In the genomic region with DNA sequence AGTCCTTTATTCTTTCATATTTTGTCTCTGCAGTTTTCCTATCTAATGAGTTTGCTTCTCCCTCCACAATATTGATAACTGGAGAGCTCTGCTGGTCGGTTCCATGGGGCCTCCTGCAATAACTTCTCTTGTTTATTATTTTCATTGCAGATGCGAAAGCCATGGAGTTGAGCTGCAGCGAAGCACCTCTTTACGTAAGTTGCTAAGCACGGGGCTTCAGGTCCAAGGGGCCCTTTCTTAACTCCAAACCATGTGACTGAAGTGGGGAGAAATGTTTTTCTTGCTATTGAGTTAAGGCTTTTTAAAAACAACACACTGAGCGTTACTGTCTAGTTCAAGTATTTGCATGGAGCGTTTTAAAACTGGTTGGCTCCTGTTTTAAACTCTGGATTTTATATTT, we compare ENCODE assay signal across 40 cellular contexts. TPM values are rescaled to one million over a fixed set of nuclear protein-coding genes. Genes with fewer than 3 reads are reported as not detected.
"Had no signal": no experiment of that assay in that cellular context is flagged by ENCODE, and none has a peak within 500 bp of the region (broad histone marks: within the 10 kb centered on the region; RNA-seq: fewer than 3 reads in every experiment).

No MANE protein-coding gene starts in this region.

- H3K36me3 Mint-ChIP-seq: activated naive CD4-positive, alpha-beta T cell treated with anti-CD3 and anti-CD28 coated beads, Interleukin-2, amount 10 ng/mL, durations not matched to agents 7 days and 5 days; activated naive CD4-positive, alpha-beta T cell treated with anti-CD3 and anti-CD28 coated beads, Interleukin-2, amount 50 U/mL, for 24 hours; activated naive CD4-positive, alpha-beta T cell treated with anti-CD3 and anti-CD28 coated beads, Interleukin-2, amount 50 U/mL, for 72 hours; activated naive CD8-positive, alpha-beta T cell; activated naive CD8-positive, alpha-beta T cell treated with anti-CD3 and anti-CD28 coated beads for 36 hours; activated naive CD8-positive, alpha-beta T cell treated with anti-CD3 and anti-CD28 coated beads, Interleukin-2, amount 10 ng/mL, durations not matched to agents 7 days and 5 days; brain had no signal

- H3K27ac ChIP-seq: adrenal gland, ascending aorta, body of pancreas, brain microvascular endothelial cell, breast epithelium, cardiac muscle cell had no signal

- DNase-seq: activated effector memory CD4-positive, alpha-beta T cell treated with anti-CD3 and anti-CD28 coated beads, Interleukin-2, amount 50 U/mL, for 16 hours; activated effector memory CD4-positive, alpha-beta T cell treated with Interleukin-2 at 50 U/mL for 16 hours; activated gamma-delta T cell; activated gamma-delta T cell treated with Interleukin-2 at 50 U/mL for 16 hours; activated naive CD4-positive, alpha-beta T cell; activated naive CD4-positive, alpha-beta T cell treated with anti-CD3 and anti-CD28 coated beads for 36 hours; activated naive CD4-positive, alpha-beta T cell treated with anti-CD3 and anti-CD28 coated beads, Interleukin-2, amount 10 ng/mL, durations not matched to agents 7 days and 5 days; activated naive CD4-positive, alpha-beta T cell treated with anti-CD3 and anti-CD28 coated beads, Interleukin-2, amount 50 U/mL, for 16 hours; activated naive CD4-positive, alpha-beta T cell treated with Interleukin-2 at 50 U/mL for 16 hours; activated naive CD8-positive, alpha-beta T cell treated with anti-CD3 and anti-CD28 coated beads for 36 hours; activated naive CD8-positive, alpha-beta T cell treated with anti-CD3 and anti-CD28 coated beads, Interleukin-2, amount 10 ng/mL, durations not matched to agents 7 days and 5 days; activated naive CD8-positive, alpha-beta T cell treated with anti-CD3 and anti-CD28 coated beads, Interleukin-2, amount 50 U/mL, for 24 hours; activated T-cell treated with anti-CD3 and anti-CD28 coated beads, Interleukin-2, amount 50 U/mL, for 1 hour; activated T-cell treated with anti-CD3 and anti-CD28 coated beads, Interleukin-2, amount 50 U/mL, for 24 hours; activated T-cell treated with anti-CD3 and anti-CD28 coated beads, Interleukin-2, amount 50 U/mL, for 4 hours; activated T-cell treated with anti-CD3 and anti-CD28 coated beads, Interleukin-2, amount 50 U/mL, for 48 hours; activated T-cell treated with anti-CD3 and anti-CD28 coated beads, Interleukin-2, amount 50 U/mL, for 72 hours; adrenal gland; amniotic stem cell; amygdala; anterior cingulate cortex; aorta; body of pancreas; brain microvascular endothelial cell; caudate nucleus; central memory CD4-positive, alpha-beta T cell; cerebellar nuclear complex had no signal

- H3K27me3 ChIP-seq: adrenal gland, ascending aorta, body of pancreas, brain microvascular endothelial cell, breast epithelium, cardiac muscle cell had no signal

- ATAC-seq: activated naive CD4-positive, alpha-beta T cell treated with anti-CD3 and anti-CD28 coated beads, Interleukin-2, amount 50 U/mL, for 72 hours; activated naive CD8-positive, alpha-beta T cell treated with anti-CD3 and anti-CD28 coated beads, Interleukin-2, amount 50 U/mL, for 24 hours; activated T-cell treated with anti-CD3 and anti-CD28 coated beads, Interleukin-2, amount 50 U/mL, for 4 hours; activated T-cell treated with anti-CD3 and anti-CD28 coated beads, Interleukin-2, amount 50 U/mL, for 72 hours; activated T-helper 17 cell treated with anti-CD3 and anti-CD28 coated beads, Interleukin-2, amount 50 U/mL, for 72 hours; body of pancreas had no signal

- FAIRE-seq: astrocyte, bronchial epithelial cell had no signal

- H3K4me3 Mint-ChIP-seq: activated naive CD4-positive, alpha-beta T cell treated with anti-CD3 and anti-CD28 coated beads for 36 hours; activated naive CD4-positive, alpha-beta T cell treated with anti-CD3 and anti-CD28 coated beads, Interleukin-2, amount 10 ng/mL, durations not matched to agents 7 days and 5 days; activated naive CD4-positive, alpha-beta T cell treated with anti-CD3 and anti-CD28 coated beads, Interleukin-2, amount 50 U/mL, for 24 hours; activated naive CD8-positive, alpha-beta T cell; activated naive CD8-positive, alpha-beta T cell treated with anti-CD3 and anti-CD28 coated beads for 36 hours; activated naive CD8-positive, alpha-beta T cell treated with anti-CD3 and anti-CD28 coated beads, Interleukin-2, amount 10 ng/mL, durations not matched to agents 7 days and 5 days; activated naive CD8-positive, alpha-beta T cell treated with anti-CD3 and anti-CD28 coated beads, Interleukin-2, amount 50 U/mL, for 24 hours; activated T-cell treated with anti-CD3 and anti-CD28 coated beads, Interleukin-2, amount 50 U/mL, for 24 hours; activated T-cell treated with anti-CD3 and anti-CD28 coated beads, Interleukin-2, amount 50 U/mL, for 4 hours; activated T-cell treated with anti-CD3 and anti-CD28 coated beads, Interleukin-2, amount 50 U/mL, for 72 hours; activated T-helper 1 cell treated with anti-CD3 and anti-CD28 coated beads, Interleukin-12 subunit alpha, Interleukin-12 subunit beta, Interleukin-2, Interleukin-4 antibody, amounts not matched to agents 30 ng/mL and 10 ng/mL and 1 ng/mL, durations not matched to agents 14 hours and 24 hours and 36 hours; activated T-helper 17 cell treated with anti-CD3 and anti-CD28 coated beads, Interleukin-2, amount 50 U/mL, for 72 hours; brain; central memory CD8-positive, alpha-beta T cell had no signal

- H3K27me3 Mint-ChIP-seq: activated naive CD8-positive, alpha-beta T cell treated with anti-CD3 and anti-CD28 coated beads for 36 hours; activated naive CD8-positive, alpha-beta T cell treated with anti-CD3 and anti-CD28 coated beads, Interleukin-2, amount 50 U/mL, for 24 hours; activated T-cell treated with anti-CD3 and anti-CD28 coated beads, Interleukin-2, amount 50 U/mL, for 24 hours; brain; central memory CD8-positive, alpha-beta T cell had no signal

- H3K4me1 ChIP-seq: adrenal gland, body of pancreas, breast epithelium had no signal

- H3K4me3 ChIP-seq: adrenal gland, ascending aorta, body of pancreas, breast epithelium, cardiac muscle cell had no signal

- H3K9me3 ChIP-seq: adrenal gland, ascending aorta, body of pancreas, breast epithelium had no signal

- H3K27ac Mint-ChIP-seq: activated naive CD4-positive, alpha-beta T cell treated with anti-CD3 and anti-CD28 coated beads for 36 hours; activated naive CD4-positive, alpha-beta T cell treated with anti-CD3 and anti-CD28 coated beads, Interleukin-2, amount 10 ng/mL, durations not matched to agents 7 days and 5 days; activated naive CD4-positive, alpha-beta T cell treated with anti-CD3 and anti-CD28 coated beads, Interleukin-2, amount 50 U/mL, for 24 hours; activated naive CD4-positive, alpha-beta T cell treated with anti-CD3 and anti-CD28 coated beads, Interleukin-2, amount 50 U/mL, for 72 hours; activated naive CD8-positive, alpha-beta T cell; activated naive CD8-positive, alpha-beta T cell treated with anti-CD3 and anti-CD28 coated beads for 36 hours; activated naive CD8-positive, alpha-beta T cell treated with anti-CD3 and anti-CD28 coated beads, Interleukin-2, amount 10 ng/mL, durations not matched to agents 7 days and 5 days; activated naive CD8-positive, alpha-beta T cell treated with anti-CD3 and anti-CD28 coated beads, Interleukin-2, amount 50 U/mL, for 24 hours; activated T-cell treated with anti-CD3 and anti-CD28 coated beads, Interleukin-2, amount 50 U/mL, for 24 hours; activated T-cell treated with anti-CD3 and anti-CD28 coated beads, Interleukin-2, amount 50 U/mL, for 72 hours; activated T-helper 1 cell treated with anti-CD3 and anti-CD28 coated beads, Interleukin-12 subunit alpha, Interleukin-12 subunit beta, Interleukin-2, Interleukin-4 antibody, amounts not matched to agents 30 ng/mL and 10 ng/mL and 1 ng/mL, durations not matched to agents 14 hours and 24 hours and 36 hours; activated T-helper 17 cell treated with anti-CD3 and anti-CD28 coated beads, Interleukin-2, amount 50 U/mL, for 72 hours; activated T-helper 2 cell treated with anti-CD3 and anti-CD28 coated beads, Interferon-gamma antibody, Interleukin-2, Interleukin-4, amounts not matched to agents 10 μg/mL and 5 μg/mL and 100 μg/mL, durations not matched to agents 14 hours and 24 hours and 36 hours; brain had no signal

- H3K9me3 Mint-ChIP-seq: activated naive CD4-positive, alpha-beta T cell treated with anti-CD3 and anti-CD28 coated beads for 36 hours; activated naive CD4-positive, alpha-beta T cell treated with anti-CD3 and anti-CD28 coated beads, Interleukin-2, amount 10 ng/mL, durations not matched to agents 7 days and 5 days; activated naive CD4-positive, alpha-beta T cell treated with anti-CD3 and anti-CD28 coated beads, Interleukin-2, amount 50 U/mL, for 24 hours; activated naive CD4-positive, alpha-beta T cell treated with anti-CD3 and anti-CD28 coated beads, Interleukin-2, amount 50 U/mL, for 72 hours; activated naive CD8-positive, alpha-beta T cell treated with anti-CD3 and anti-CD28 coated beads for 36 hours; activated naive CD8-positive, alpha-beta T cell treated with anti-CD3 and anti-CD28 coated beads, Interleukin-2, amount 10 ng/mL, durations not matched to agents 7 days and 5 days; activated naive CD8-positive, alpha-beta T cell treated with anti-CD3 and anti-CD28 coated beads, Interleukin-2, amount 50 U/mL, for 24 hours; activated T-cell treated with anti-CD3 and anti-CD28 coated beads, Interleukin-2, amount 50 U/mL, for 24 hours; activated T-cell treated with anti-CD3 and anti-CD28 coated beads, Interleukin-2, amount 50 U/mL, for 4 hours; activated T-cell treated with anti-CD3 and anti-CD28 coated beads, Interleukin-2, amount 50 U/mL, for 72 hours; activated T-helper 1 cell treated with anti-CD3 and anti-CD28 coated beads, Interleukin-12 subunit alpha, Interleukin-12 subunit beta, Interleukin-2, Interleukin-4 antibody, amounts not matched to agents 30 ng/mL and 10 ng/mL and 1 ng/mL, durations not matched to agents 14 hours and 24 hours and 36 hours; activated T-helper 17 cell treated with anti-CD3 and anti-CD28 coated beads, Interleukin-2, amount 50 U/mL, for 72 hours; activated T-helper 2 cell treated with anti-CD3 and anti-CD28 coated beads, Interferon-gamma antibody, Interleukin-2, Interleukin-4, amounts not matched to agents 10 μg/mL and 5 μg/mL and 100 μg/mL, durations not matched to agents 14 hours and 24 hours and 36 hours; brain; central memory CD8-positive, alpha-beta T cell had no signal

- H3K36me3 ChIP-seq: adrenal gland, ascending aorta, brain microvascular endothelial cell, breast epithelium, cardiac muscle cell had no signal

- H3K4me1 Mint-ChIP-seq: activated naive CD4-positive, alpha-beta T cell treated with anti-CD3 and anti-CD28 coated beads, Interleukin-2, amount 10 ng/mL, durations not matched to agents 7 days and 5 days; activated naive CD4-positive, alpha-beta T cell treated with anti-CD3 and anti-CD28 coated beads, Interleukin-2, amount 50 U/mL, for 24 hours; activated naive CD8-positive, alpha-beta T cell treated with anti-CD3 and anti-CD28 coated beads for 36 hours; activated naive CD8-positive, alpha-beta T cell treated with anti-CD3 and anti-CD28 coated beads, Interleukin-2, amount 10 ng/mL, durations not matched to agents 7 days and 5 days; activated naive CD8-positive, alpha-beta T cell treated with anti-CD3 and anti-CD28 coated beads, Interleukin-2, amount 50 U/mL, for 24 hours; activated T-helper 17 cell treated with anti-CD3 and anti-CD28 coated beads, Interleukin-2, amount 50 U/mL, for 72 hours; brain; central memory CD8-positive, alpha-beta T cell had no signal

RNA-seq across cellular contexts. Expression of a gene that starts 58.7 kb away (rescaled TPM):
- total RNA-seq: activated naive CD4-positive, alpha-beta T cell treated with anti-CD3 and anti-CD28 coated beads for 36 hours; activated naive CD8-positive, alpha-beta T cell treated with anti-CD3 and anti-CD28 coated beads for 36 hours had no signal
- polyA plus RNA-seq: cardiac muscle cell had no signal
